ENCODE assay signal across 2 cellular contexts in genomic region chr21:26845750-26846035, GRCh38.
TF ChIP-seq lines count a peak whose summit lies in the region.

No MANE protein-coding gene starts in this region.

TF ChIP-seq in endothelial cell of umbilical vein, 7 proteins besides CTCF, POLR2A, EP300 and RAD21 (continued from another document):
- no peak for TF ChIP-seq MYC (IDR thresholded peaks at IDR 0.05; ENCODE audit: low read depth, low read length)

TF ChIP-seq in neural cell, 6 proteins besides CTCF, POLR2A, EP300 and RAD21:
- no peak for TF ChIP-seq REST (IDR thresholded peaks at IDR 0.05; ENCODE audit: borderline replicate concordance)
- no peak for TF ChIP-seq TAF1 (IDR thresholded peaks at IDR 0.05; ENCODE audit: low read depth)
- no peak for TF ChIP-seq EZH2 (IDR thresholded peaks at IDR 0.05; ENCODE audit: borderline replicate concordance, insufficient read depth, low read length, poor library complexity, severe bottlenecking)
- TF ChIP-seq MXI1 (conservative IDR thresholded peaks at IDR 0.05; ENCODE audit: poor library complexity, severe bottlenecking) = no peak
- no peak for TF ChIP-seq POLR2AphosphoS5 (IDR thresholded peaks at IDR 0.05)
- no peak for TF ChIP-seq SMC3 (conservative IDR thresholded peaks at IDR 0.05; ENCODE audit: poor library complexity)
